ENCODE assay signal across 1 cellular context in genomic region chr3:188123170-188123920, GRCh38.
TF ChIP-seq lines count a peak whose summit lies in the region.

No MANE protein-coding gene starts in this region.

TF ChIP-seq in HepG2, 621 proteins besides CTCF, POLR2A, EP300 and RAD21 (continued from another document and continues in another):
- 0 out of 2 replicates have a peak, but pooled peaks have one; percentile 34 for TF ChIP-seq ZBTB43 (CRISPR knock-in tag; conservative IDR thresholded peaks at IDR 0.05)
- peak; percentile 71 for TF ChIP-seq POGZ (CRISPR knock-in tag; IDR thresholded peaks at IDR 0.05)
- no peak for TF ChIP-seq AFF4 (CRISPR knock-in tag; IDR thresholded peaks at IDR 0.05)
- TF ChIP-seq MED13 (CRISPR knock-in tag; IDR thresholded peaks at IDR 0.05) = peak; percentile 77
- peak; percentile 87 for TF ChIP-seq CREM (IDR thresholded peaks at IDR 0.05)
- no peak for TF ChIP-seq CREM (CRISPR knock-in tag; IDR thresholded peaks at IDR 0.05)
- peak; percentile 60; the same call in 1 of the 2 replicates for TF ChIP-seq ARNTL (CRISPR knock-in tag; IDR thresholded peaks at IDR 0.05)
- 0 out of 2 replicates have a peak, but pooled peaks have one; percentile 12 for TF ChIP-seq ZNF710 (CRISPR knock-in tag; IDR thresholded peaks at IDR 0.05; ENCODE audit: borderline replicate concordance)
- TF ChIP-seq MXI1 (IDR thresholded peaks at IDR 0.05; ENCODE audit: borderline replicate concordance, low read depth, low read length) = 0 out of 3 replicates have a peak, but pooled peaks have one; percentile 17
- peak; percentile 23; the same call in 1 of the 2 replicates for TF ChIP-seq MIXL1 (CRISPR knock-in tag; IDR thresholded peaks at IDR 0.05)
- TF ChIP-seq GFI1 (CRISPR knock-in tag; IDR thresholded peaks at IDR 0.05; ENCODE audit: borderline replicate concordance) = peak; percentile 46; the same call in 1 of the 2 replicates
- TF ChIP-seq YY1 (IDR thresholded peaks at IDR 0.05; ENCODE audit: insufficient read depth, insufficient replicate concordance, low read depth, low read length) = peak; percentile 28
- TF ChIP-seq AHDC1 (CRISPR knock-in tag; IDR thresholded peaks at IDR 0.05; ENCODE audit: borderline replicate concordance) = peak; percentile 92
- TF ChIP-seq MZF1 (CRISPR knock-in tag; IDR thresholded peaks at IDR 0.05; ENCODE audit: borderline replicate concordance) = no peak
- peak; percentile 96 for TF ChIP-seq TFE3 (CRISPR knock-in tag; IDR thresholded peaks at IDR 0.05)
- peak; percentile 86; the same call in 1 of the 2 replicates for TF ChIP-seq SOX5 (CRISPR knock-in tag; IDR thresholded peaks at IDR 0.05; ENCODE audit: borderline replicate concordance)
- no peak for TF ChIP-seq ZNF562 (CRISPR knock-in tag; IDR thresholded peaks at IDR 0.05; ENCODE audit: borderline replicate concordance)
- TF ChIP-seq ZGPAT (CRISPR knock-in tag; IDR thresholded peaks at IDR 0.05) = peak; percentile 40
- TF ChIP-seq MED1 (CRISPR knock-in tag; IDR thresholded peaks at IDR 0.05) = peak; percentile 82
- no peak for TF ChIP-seq PHF8 (CRISPR knock-in tag; IDR thresholded peaks at IDR 0.05)
- no peak for TF ChIP-seq GLI4 (CRISPR knock-in tag; IDR thresholded peaks at IDR 0.05; ENCODE audit: borderline replicate concordance)
- TF ChIP-seq ZNF670 (CRISPR knock-in tag; IDR thresholded peaks at IDR 0.05; ENCODE audit: borderline replicate concordance) = peak; percentile 86
- 0 out of 2 replicates have a peak, but pooled peaks have one; percentile 32 for TF ChIP-seq NCOR1 (IDR thresholded peaks at IDR 0.05; ENCODE audit: borderline replicate concordance, low read length)
- peak; percentile 41 for TF ChIP-seq TBL1XR1 (IDR thresholded peaks at IDR 0.05; ENCODE audit: borderline replicate concordance, low read length, partially characterized antibody)
- TF ChIP-seq ONECUT2 (CRISPR knock-in tag; IDR thresholded peaks at IDR 0.05) = no peak
- 0 out of 2 replicates have a peak, but pooled peaks have one; percentile 29 for TF ChIP-seq ZNF816 (CRISPR knock-in tag; IDR thresholded peaks at IDR 0.05; ENCODE audit: borderline replicate concordance)
- peak; percentile 81 for TF ChIP-seq SAP130 (CRISPR knock-in tag; IDR thresholded peaks at IDR 0.05; ENCODE audit: low read depth)
- TF ChIP-seq HOXD1 (CRISPR knock-in tag; IDR thresholded peaks at IDR 0.05) = peak; percentile 24; the same call in 1 of the 2 replicates
- TF ChIP-seq SKI (IDR thresholded peaks at IDR 0.05; ENCODE audit: partially characterized antibody) = no peak
- TF ChIP-seq PHF21A (CRISPR knock-in tag; IDR thresholded peaks at IDR 0.05) = peak; percentile 49; the same call in 1 of the 2 replicates
- peak; percentile 21; the same call in 1 of the 2 replicates for TF ChIP-seq SP5 (CRISPR knock-in tag; IDR thresholded peaks at IDR 0.05; ENCODE audit: borderline replicate concordance, low read depth)
- TF ChIP-seq GATA4 (IDR thresholded peaks at IDR 0.05; ENCODE audit: borderline replicate concordance, low read depth) = peak; percentile 50; the same call in 1 of the 2 replicates
- peak; percentile 65; the same call in 1 of the 2 replicates for TF ChIP-seq ZNF292 (CRISPR knock-in tag; IDR thresholded peaks at IDR 0.05; ENCODE audit: borderline replicate concordance, low read depth)
- 0 out of 2 replicates have a peak, but pooled peaks have one; percentile 43 for TF ChIP-seq TIGD3 (CRISPR knock-in tag; IDR thresholded peaks at IDR 0.05; ENCODE audit: borderline replicate concordance)
- TF ChIP-seq ZNF607 (CRISPR knock-in tag; IDR thresholded peaks at IDR 0.05; ENCODE audit: borderline replicate concordance) = no peak
- peak; percentile 70; the same call in 1 of the 2 replicates for TF ChIP-seq ZMYM3 (CRISPR knock-in tag; IDR thresholded peaks at IDR 0.05)
- peak; percentile 34; the same call in 1 of the 2 replicates for TF ChIP-seq GATAD1 (CRISPR knock-in tag; IDR thresholded peaks at IDR 0.05)
- peak; percentile 83 for TF ChIP-seq ZSCAN29 (CRISPR knock-in tag; conservative IDR thresholded peaks at IDR 0.05)
- TF ChIP-seq BRCA1 (CRISPR knock-in tag; IDR thresholded peaks at IDR 0.05) = no peak
